Comparison of ENCODE assay signal across 1 cellular context in the genomic region with DNA sequence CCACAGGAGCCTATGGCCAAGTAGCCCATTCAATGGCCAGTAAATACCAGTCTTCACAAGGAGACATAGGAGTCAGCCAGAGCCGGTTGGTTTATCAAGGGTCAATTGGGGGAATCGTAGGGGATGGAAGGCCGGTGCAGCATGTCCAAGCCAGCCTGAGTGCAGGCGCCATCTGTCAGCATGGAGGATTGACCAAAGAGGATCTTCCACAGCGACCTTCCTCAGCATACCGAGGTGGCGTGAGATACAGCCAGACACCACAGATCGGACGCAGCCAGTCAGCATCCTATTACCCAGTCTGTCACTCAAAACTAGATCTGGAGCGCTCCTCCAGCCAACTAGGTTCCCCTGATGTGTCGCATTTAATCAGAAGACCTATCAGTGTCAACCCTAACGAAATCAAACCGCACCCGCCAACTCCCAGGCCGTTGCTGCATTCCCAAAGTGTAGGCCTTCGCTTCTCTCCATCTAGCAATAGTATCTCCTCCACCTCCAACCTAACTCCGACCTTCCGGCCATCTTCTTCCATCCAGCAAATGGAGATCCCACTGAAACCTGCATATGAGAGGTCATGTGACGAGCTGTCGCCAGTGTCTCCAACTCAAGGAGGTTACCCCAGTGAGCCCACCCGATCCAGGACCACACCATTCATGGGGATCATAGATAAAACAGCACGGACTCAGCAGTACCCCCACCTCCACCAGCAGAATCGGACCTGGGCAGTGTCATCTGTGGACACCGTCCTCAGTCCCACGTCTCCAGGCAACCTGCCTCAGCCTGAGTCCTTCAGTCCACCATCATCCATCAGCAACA.
TF ChIP-seq lines count a peak whose summit lies in the region.

No MANE protein-coding gene starts in this region.

TF ChIP-seq in SK-N-SH, 30 proteins besides CTCF, POLR2A, EP300 and RAD21:
- TF ChIP-seq NRF1 (IDR thresholded peaks at IDR 0.05; ENCODE audit: low read depth, low read length) = no peak
- no peak for TF ChIP-seq TCF12 (IDR thresholded peaks at IDR 0.05)
